In genomic region chrX:84046403-84046984, GRCh38 we compare ENCODE assay signal across 9 cellular contexts.
DNase-seq lines count a peak whose midpoint lies in the region; ATAC-seq and TF ChIP-seq lines count a peak whose summit lies in the region.
"Had no signal": no experiment of that assay in that cellular context is flagged by ENCODE, and none has a peak within 500 bp of the region (broad histone marks: within the 10 kb centered on the region; RNA-seq: fewer than 3 reads in every experiment).

No MANE protein-coding gene starts in this region.

- in situ Hi-C loops in astrocyte of the spinal cord (cut with HindIII; ENCODE audit: low sequenced_read_pairs) = no loop called here

- DNase-seq in Calu3 (peak; percentile 32), NCI-H2171 treated with DMSO at 0.1 percent for 48 hours (lab: John Stamatoyannopoulos, UW) (peak; percentile 51), astrocyte of the spinal cord (ENCODE audit: low read depth, low spot score) (peak; percentile 28)
- DNase-seq in effector CD4-positive, alpha-beta T cell = no peak
- no peak for DNase-seq in effector CD8-positive, alpha-beta T cell (lab: John Stamatoyannopoulos, UW)
- DNase-seq: activated B cell treated with CpG ODN at 0.5 μM for 24 hours had no signal

- no peak overlapping the region for H3K27ac ChIP-seq in liver (ENCODE audit: low read depth in 1 of 2, low read length in 2 of 2)

- no peak overlapping the region for H3K4me3 ChIP-seq in astrocyte of the spinal cord (ENCODE audit: low read depth, low read length)
- H3K4me3 ChIP-seq in liver (ENCODE audit: low read depth in 1 of 3, low read length in 3 of 3) = no peak overlapping the region

- ATAC-seq in GM18867 (IDR thresholded peaks at IDR 0.05; ENCODE audit: unreplicated experiment) = peak; percentile 97
- ATAC-seq in HG02981 (IDR thresholded peaks at IDR 0.05; ENCODE audit: unreplicated experiment) = peak; percentile 81

- no peaks in the 10 kb centered on the region for H3K27me3 Mint-ChIP-seq in Calu3 (ENCODE audit: unreplicated experiment)
- H3K27me3 Mint-ChIP-seq: activated B cell treated with CpG ODN at 0.5 μM for 24 hours had no signal

- intact Hi-C loops in Calu3 (cut with micrococcal nuclease; ENCODE audit: unreplicated experiment) = loop anchor here (2.0 to 10.0 kb wide), 3 partner anchors 71 to 278 kb away; no protein-coding TSS in a partner anchor

- no peak overlapping the region for H3K9ac ChIP-seq in liver (ENCODE audit: low read depth in 1 of 2, low read length in 2 of 2)

- no peaks in the 10 kb centered on the region for H3K36me3 Mint-ChIP-seq in Calu3 (ENCODE audit: insufficient read depth, unreplicated experiment)

- H3K9me3 ChIP-seq in liver (ENCODE audit: control insufficient read depth in 4 of 4, low read length in 3 of 4) = no peaks in the 10 kb centered on the region

- H3K36me3 ChIP-seq in liver (ENCODE audit: control insufficient read depth in 4 of 4, insufficient read depth in 3 of 4, low read depth in 1 of 4, low read length in 3 of 4) = no peaks in the 10 kb centered on the region

- H3K27me3 ChIP-seq in liver (ENCODE audit: control insufficient read depth in 4 of 4, insufficient read depth in 4 of 4, low read length in 3 of 4) = no peaks in the 10 kb centered on the region

- TF ChIP-seq CTCF in Calu3 (IDR thresholded peaks at IDR 0.05; ENCODE audit: unreplicated experiment) (peak; percentile 39), astrocyte of the spinal cord (IDR thresholded peaks at IDR 0.05; ENCODE audit: low read depth, low read length) (peak; percentile 65), liver (IDR thresholded peaks at IDR 0.05; ENCODE audit: low read depth, low read length, missing input control) (peak; percentile 63)

- H3K9me3 Mint-ChIP-seq in Calu3 (ENCODE audit: low read depth, unreplicated experiment) = peaks cover 2% of the 10 kb centered on the region
- H3K9me3 Mint-ChIP-seq: activated B cell treated with CpG ODN at 0.5 μM for 24 hours had no signal

- peak; percentile 75 to 88 for TF ChIP-seq RAD21 in liver (IDR thresholded peaks at IDR 0.05)

- H3K4me1 Mint-ChIP-seq in Calu3 (ENCODE audit: low read depth, unreplicated experiment) = no peaks in the 10 kb centered on the region
- H3K4me1 Mint-ChIP-seq: activated B cell treated with CpG ODN at 0.5 μM for 24 hours had no signal

- no TSS peak for BruUV-seq in Calu3 (replicated peaks; lab: Mats Ljungman, UMichigan)

- no peak overlapping the region for H3K27ac Mint-ChIP-seq in Calu3 (ENCODE audit: unreplicated experiment)
- H3K27ac Mint-ChIP-seq: activated B cell treated with CpG ODN at 0.5 μM for 24 hours had no signal

- 29% methylated on average over 7 of the region's 7 CpGs for WGBS in liver

- CTCF ChIA-PET in Calu3 (lab: Charles Lee) = interaction anchor here (0.8 kb wide), 1 partner anchor 143 kb away, joined by 4 read pairs; no protein-coding TSS in a partner anchor

- H3K4me3 Mint-ChIP-seq in Calu3 (ENCODE audit: low read depth, unreplicated experiment) = no peak overlapping the region
- H3K4me3 Mint-ChIP-seq: activated B cell treated with CpG ODN at 0.5 μM for 24 hours had no signal

- H3K4me1 ChIP-seq in liver (ENCODE audit: control insufficient read depth in 4 of 4, insufficient read depth in 4 of 4, low read length in 3 of 4) = peaks cover 0 to 2% (median 0%) of the 10 kb centered on the region in 4 donors

TF ChIP-seq in liver, 16 proteins besides CTCF, POLR2A, EP300 and RAD21:
- no peak for TF ChIP-seq NR2F2 (IDR thresholded peaks at IDR 0.05)
- no peak for TF ChIP-seq TAF1 (conservative IDR thresholded peaks at IDR 0.05)
- TF ChIP-seq ZBTB33 (IDR thresholded peaks at IDR 0.05) = no peak
- TF ChIP-seq HNF4G (IDR thresholded peaks at IDR 0.05) = no peak
- no peak for TF ChIP-seq ATF3 (IDR thresholded peaks at IDR 0.05)
- no peak for TF ChIP-seq RXRA (IDR thresholded peaks at IDR 0.05)
- no peak for TF ChIP-seq FOXA2 (IDR thresholded peaks at IDR 0.05)
- no peak for TF ChIP-seq JUND (IDR thresholded peaks at IDR 0.05)

Comparison
In these comparisons a context has a peak if more than half of its experiments do, and no peak if none do; other contexts are left out.
1. DNase-seq: peak in Calu3 (single experiment), NCI-H2171 treated with DMSO at 0.1 percent for 48 hours (single experiment) and astrocyte of the spinal cord (single experiment); none in effector CD4-positive, alpha-beta T cell (single experiment) and effector CD8-positive, alpha-beta T cell (single experiment).
2. Peak in every context shown above with its lines, with median percentiles within 50 percentile points of each other: CTCF ChIP-seq.